Comparison of ENCODE assay signal across 1 cellular context in genomic region chr2:174350018-174350417, GRCh38.
TF ChIP-seq lines count a peak whose summit lies in the region.

No MANE protein-coding gene starts in this region.

TF ChIP-seq in K562, 482 proteins besides CTCF, POLR2A, EP300 and RAD21 (continued from another document):
- TF ChIP-seq MNT (conservative IDR thresholded peaks at IDR 0.05): 0 out of 4 replicates have a peak, but pooled peaks of 1 of the 2 experiments have one; percentile 2
